Comparison of ENCODE assay signal across 24 cellular contexts in genomic region chr2:191977754-191978153, GRCh38.
"Had no signal": no experiment of that assay in that cellular context is flagged by ENCODE, and none has a peak within 500 bp of the region (broad histone marks: within the 10 kb centered on the region; RNA-seq: fewer than 3 reads in every experiment).

No MANE protein-coding gene starts in this region.

- H3K4me3 Mint-ChIP-seq: activated CD4-positive, alpha-beta memory T cell treated with anti-CD3 and anti-CD28 coated beads for 36 hours; activated CD4-positive, alpha-beta T cell treated with anti-CD3 and anti-CD28 coated beads for 36 hours; activated naive CD8-positive, alpha-beta T cell; activated T-helper 1 cell treated with anti-CD3 and anti-CD28 coated beads, Interleukin-12 subunit alpha, Interleukin-12 subunit beta, Interleukin-2, Interleukin-4 antibody, amounts not matched to agents 30 ng/mL and 10 ng/mL and 1 ng/mL, durations not matched to agents 14 hours and 24 hours and 36 hours; effector memory CD8-positive, alpha-beta T cell; immature natural killer cell; memory B cell; naive B cell; neural progenitor cell; T-cell; WTC11 had no signal

- H3K9me3 Mint-ChIP-seq: activated CD4-positive, alpha-beta memory T cell treated with anti-CD3 and anti-CD28 coated beads for 36 hours; activated T-helper 1 cell treated with anti-CD3 and anti-CD28 coated beads, Interleukin-12 subunit alpha, Interleukin-12 subunit beta, Interleukin-2, Interleukin-4 antibody, amounts not matched to agents 30 ng/mL and 10 ng/mL and 1 ng/mL, durations not matched to agents 14 hours and 24 hours and 36 hours; effector memory CD8-positive, alpha-beta T cell; memory B cell; naive B cell; neural progenitor cell; T-cell had no signal

- H3K4me1 ChIP-seq: heart right ventricle, neural progenitor cell had no signal

- H3K36me3 ChIP-seq: cardiac muscle cell, heart right ventricle, neural progenitor cell, stomach had no signal

- DNase-seq: activated CD4-positive, alpha-beta memory T cell treated with anti-CD3 and anti-CD28 coated beads for 36 hours; activated CD4-positive, alpha-beta T cell treated with anti-CD3 and anti-CD28 coated beads for 36 hours; activated T-cell treated with anti-CD3 and anti-CD28 coated beads for 4 hours; amniotic stem cell; dermis blood vessel endothelial cell; effector memory CD8-positive, alpha-beta T cell; heart right ventricle; immature natural killer cell; left ventricle myocardium superior; mucosa of descending colon; naive B cell; stimulated activated CD4-positive, alpha-beta T cell treated with anti-CD3 and anti-CD28 coated beads, Interleukin-4, amount 100 ng/mL, for 1 hour; stomach; T-cell; trophoblast cell had no signal

- H3K27ac Mint-ChIP-seq: activated CD4-positive, alpha-beta memory T cell treated with anti-CD3 and anti-CD28 coated beads for 36 hours; activated CD4-positive, alpha-beta T cell treated with anti-CD3 and anti-CD28 coated beads for 36 hours; activated naive CD8-positive, alpha-beta T cell; activated T-helper 1 cell treated with anti-CD3 and anti-CD28 coated beads, Interleukin-12 subunit alpha, Interleukin-12 subunit beta, Interleukin-2, Interleukin-4 antibody, amounts not matched to agents 30 ng/mL and 10 ng/mL and 1 ng/mL, durations not matched to agents 14 hours and 24 hours and 36 hours; effector memory CD8-positive, alpha-beta T cell; immature natural killer cell; memory B cell; naive B cell; neural progenitor cell; T-cell; WTC11 had no signal

- H3K27ac ChIP-seq: cardiac muscle cell, epithelial cell of prostate, heart right ventricle, neural progenitor cell, stomach had no signal

- H3K4me3 ChIP-seq: cardiac muscle cell, heart right ventricle, mucosa of descending colon, neural progenitor cell, smooth muscle cell, stomach had no signal

- H3K9me3 ChIP-seq: heart right ventricle, mucosa of descending colon, stomach had no signal

- H3K9ac ChIP-seq: neural progenitor cell had no signal

- H3K4me1 Mint-ChIP-seq: activated CD4-positive, alpha-beta T cell treated with anti-CD3 and anti-CD28 coated beads for 36 hours; immature natural killer cell; memory B cell; naive B cell; T-cell had no signal

- ATAC-seq: activated CD4-positive, alpha-beta T cell treated with anti-CD3 and anti-CD28 coated beads for 36 hours; effector memory CD8-positive, alpha-beta T cell; heart right ventricle; left ventricle myocardium superior; mucosa of descending colon; sciatic nerve; T-cell; WTC11 had no signal

- H3K36me3 Mint-ChIP-seq: activated CD4-positive, alpha-beta memory T cell treated with anti-CD3 and anti-CD28 coated beads for 36 hours; activated naive CD8-positive, alpha-beta T cell; immature natural killer cell; memory B cell; naive B cell; neural progenitor cell; T-cell had no signal
